Comparison of ENCODE assay signal across 16 cellular contexts in genomic region chr4:118254368-118254767, GRCh38.
A peak's percentile ranks its signal among the peaks of the same experiment; 100 is the strongest.
DNase-seq lines count a peak whose midpoint lies in the region; ATAC-seq, FAIRE-seq and TF ChIP-seq lines count a peak whose summit lies in the region.
"Had no signal": no experiment of that assay in that cellular context is flagged by ENCODE, and none has a peak within 500 bp of the region (broad histone marks: within the 10 kb centered on the region; RNA-seq: fewer than 3 reads in every experiment).

No MANE protein-coding gene starts in this region.

- H3K4me1 ChIP-seq in A549 = no peaks in the 10 kb centered on the region

- TF ChIP-seq POLR2A in A549 (IDR thresholded peaks at IDR 0.05; ENCODE audit: low read length) (no peak), GM12891 (IDR thresholded peaks at IDR 0.05; ENCODE audit: low read depth, low read length) (no peak), NB4 (IDR thresholded peaks at IDR 0.05; ENCODE audit: extremely low read depth, insufficient read length) (no peak)

- no peak for TF ChIP-seq EP300 in A549 (IDR thresholded peaks at IDR 0.05)

- H3K27ac ChIP-seq in A549 = no peak overlapping the region
- H3K27ac ChIP-seq: C4-2B had no signal

- TF ChIP-seq RAD21 in A549 (conservative IDR thresholded peaks at IDR 0.05 in 1 of 2, IDR thresholded peaks at IDR 0.05 in 1 of 2) = no peak

- no peak overlapping the region for H3K4me2 ChIP-seq in A549

- no peak for DNase-seq in A549 (ENCODE audit: low read depth in 1 of 2, low spot score in 1 of 2)
- DNase-seq in GM12891 (ENCODE audit: insufficient read length, low spot score) = no peak
- peak; percentile 8 for DNase-seq in NB4 (ENCODE audit: low read depth)
- peak; percentile 10 for DNase-seq in fibroblast of villous mesenchyme (ENCODE audit: low read depth)
- no peak for DNase-seq in NCI-H1048 (lab: John Stamatoyannopoulos, UW)
- DNase-seq in putamen (ENCODE audit: low spot score) = no peak
- DNase-seq: AML-193; CD4-positive, alpha-beta memory T cell; DMS153; DMS79; GDM1; H9 had no signal

- FAIRE-seq in A549 (lab: Jason Lieb, UNC) (no peak), GM12891 (lab: Jason Lieb, UNC) (no peak)
- FAIRE-seq: A204.1, H1 had no signal

- H3K9me3 ChIP-seq in A549 = no peaks in the 10 kb centered on the region

- TF ChIP-seq CTCF in A549 (IDR thresholded peaks at IDR 0.05) (no peak), NB4 (IDR thresholded peaks at IDR 0.05; ENCODE audit: low read depth, low read length) (no peak), fibroblast of villous mesenchyme (IDR thresholded peaks at IDR 0.05; ENCODE audit: insufficient read depth, low read depth, low read length) (no peak)

- CTCF ChIA-PET in A549 (lab: Yijun Ruan, JAX) = interaction anchor here (0.6 kb wide), 1 partner anchor 18 kb away, joined by 3 read pairs; no protein-coding TSS in a partner anchor

- POLR2A ChIA-PET in A549 (lab: Yijun Ruan, JAX) = no interaction called here

- ATAC-seq in A549 (no peak), GM18519 (IDR thresholded peaks at IDR 0.05; ENCODE audit: low FRiP score, unreplicated experiment) (no peak)

- no peak overlapping the region for H3K4me3 ChIP-seq in A549
- no peak overlapping the region for H3K4me3 ChIP-seq in NB4 (ENCODE audit: low read depth, low read length)
- no peak overlapping the region for H3K4me3 ChIP-seq in fibroblast of villous mesenchyme (ENCODE audit: low read depth, low read length)

TF ChIP-seq in A549, 52 proteins besides CTCF, POLR2A, EP300 and RAD21:
- no peak for TF ChIP-seq EHMT2 (IDR thresholded peaks at IDR 0.05; ENCODE audit: low read depth)
- TF ChIP-seq PBX3 (IDR thresholded peaks at IDR 0.05) = no peak
- no peak for TF ChIP-seq CHD4 (IDR thresholded peaks at IDR 0.05; ENCODE audit: borderline replicate concordance)
- TF ChIP-seq HMGXB4 (CRISPR knock-in tag; IDR thresholded peaks at IDR 0.05; ENCODE audit: borderline replicate concordance) = no peak
- TF ChIP-seq ZSCAN20 (CRISPR knock-in tag; IDR thresholded peaks at IDR 0.05) = no peak
- TF ChIP-seq NR3C1 (IDR thresholded peaks at IDR 0.05) = no peak
- peak; percentile 10 for TF ChIP-seq MAFK (IDR thresholded peaks at IDR 0.05; ENCODE audit: partially characterized antibody)

TF ChIP-seq in GM12891, 5 proteins besides CTCF, POLR2A, EP300 and RAD21:
- TF ChIP-seq TAF1 (IDR thresholded peaks at IDR 0.05; ENCODE audit: low read depth, low read length) (no peak), SPI1 (IDR thresholded peaks at IDR 0.05; ENCODE audit: low read depth, low read length) (peak; percentile 16; the same call in 1 of the 2 replicates)
TF ChIP-seq in GM12891: peak in this region for 1.

Comparison
In these comparisons a context has a peak if more than half of its experiments do, and no peak if none do; other contexts are left out.
1. DNase-seq: peak in NB4 (single experiment) and fibroblast of villous mesenchyme (single experiment); none in A549 (0 of 2), GM12891 (single experiment), NCI-H1048 (single experiment) and putamen (single experiment).